1 cellular context compared by ENCODE assay signal in the genomic region with DNA sequence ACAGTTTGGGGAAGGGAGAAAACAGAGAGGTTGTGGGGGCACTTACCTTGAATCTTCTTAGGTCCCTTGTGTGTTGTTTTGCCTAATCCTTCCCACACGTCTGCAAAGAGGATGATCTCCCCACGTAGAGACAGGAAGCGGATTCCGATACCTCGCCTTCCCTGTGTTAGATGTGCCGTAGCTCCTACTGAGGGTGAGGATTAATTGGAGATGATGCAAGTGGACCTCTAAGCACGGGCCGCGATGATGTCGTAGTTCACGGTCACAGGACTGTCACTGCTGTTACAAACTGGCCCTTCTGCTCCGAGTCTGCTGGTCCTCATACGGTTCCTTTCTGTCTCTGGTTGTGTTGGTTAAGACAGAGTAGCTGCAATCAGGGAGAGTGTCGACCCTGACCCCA.
A peak's percentile ranks its signal among the peaks of the same experiment; 100 is the strongest.
TF ChIP-seq lines count a peak whose summit lies in the region.

No MANE protein-coding gene starts in this region.

TF ChIP-seq in K562, 482 proteins besides CTCF, POLR2A, EP300 and RAD21 (continued from another document):
- TF ChIP-seq ATF3 (IDR thresholded peaks at IDR 0.05) (peak; percentile 58), ATF3 (CRISPR knock-in tag; conservative IDR thresholded peaks at IDR 0.05) (no peak)
